Comparison of ENCODE assay signal across 33 cellular contexts in genomic region chr9:20532584-20532983, GRCh38.
"Had no signal": no experiment of that assay in that cellular context is flagged by ENCODE, and none has a peak within 500 bp of the region (broad histone marks: within the 10 kb centered on the region; RNA-seq: fewer than 3 reads in every experiment).

No MANE protein-coding gene starts in this region.

- H3K9me3 Mint-ChIP-seq: activated CD4-positive, alpha-beta memory T cell treated with anti-CD3 and anti-CD28 coated beads for 36 hours; activated CD4-positive, alpha-beta T cell treated with anti-CD3 and anti-CD28 coated beads, Interleukin-2, amount 10 ng/mL, durations not matched to agents 7 days and 5 days; activated naive CD4-positive, alpha-beta T cell treated with anti-CD3 and anti-CD28 coated beads, Interleukin-2, amount 50 U/mL, for 72 hours; activated naive CD8-positive, alpha-beta T cell treated with anti-CD3 and anti-CD28 coated beads, Interleukin-2, amount 50 U/mL, for 24 hours; activated T-cell treated with anti-CD3 and anti-CD28 coated beads, Interleukin-2, amount 50 U/mL, for 4 hours had no signal

- ATAC-seq: activated naive CD4-positive, alpha-beta T cell treated with anti-CD3 and anti-CD28 coated beads, Interleukin-2, amount 50 U/mL, for 72 hours; activated naive CD8-positive, alpha-beta T cell treated with anti-CD3 and anti-CD28 coated beads, Interleukin-2, amount 50 U/mL, for 24 hours; activated T-cell treated with anti-CD3 and anti-CD28 coated beads, Interleukin-2, amount 50 U/mL, for 4 hours; body of pancreas had no signal

- DNase-seq: activated CD4-positive, alpha-beta memory T cell treated with anti-CD3 and anti-CD28 coated beads for 36 hours; activated CD4-positive, alpha-beta T cell treated with anti-CD3 and anti-CD28 coated beads, Interleukin-2, amount 10 ng/mL, durations not matched to agents 7 days and 5 days; activated CD4-positive, CD25-positive, alpha-beta regulatory T cell; activated CD8-positive, alpha-beta memory T cell treated with anti-CD3 and anti-CD28 coated beads for 24 hours; activated effector memory CD4-positive, alpha-beta T cell treated with anti-CD3 and anti-CD28 coated beads, Interleukin-2, amount 50 U/mL, for 16 hours; activated naive CD4-positive, alpha-beta T cell treated with Interleukin-2 at 50 U/mL for 16 hours; activated naive CD8-positive, alpha-beta T cell treated with anti-CD3 and anti-CD28 coated beads, Interleukin-2, amount 50 U/mL, for 24 hours; activated T-cell treated with anti-CD3 and anti-CD28 coated beads, Interleukin-2, amount 50 U/mL, for 4 hours; amniotic stem cell; body of pancreas; central memory CD4-positive, alpha-beta T cell; KG1; MG63; MV-4-11; NCI-H1092 treated with DMSO at 0.1 percent for 48 hours; NCI-H1417 treated with DMSO at 0.1 percent for 48 hours; NCI-H187; NCI-H2081; NCI-H2171; NCI-H2227 treated with DMSO at 0.1 percent for 48 hours; NCI-H446 treated with DMSO at 0.1 percent for 48 hours; NCI-H524 treated with DMSO at 0.1 percent for 48 hours; NCI-H774; NK-92 treated with Interleukin-12 subunit alpha and Interleukin-12 subunit beta, amount 100 ng/mL, for 24 hours; Peyer's patch; Right ventricle myocardium superior; SK-N-SH; T-helper 1 cell had no signal

- H3K9me3 ChIP-seq: ascending aorta, body of pancreas, MG63, Peyer's patch, SJCRH30, SK-N-SH had no signal

- H3K27me3 Mint-ChIP-seq: activated CD4-positive, alpha-beta memory T cell treated with anti-CD3 and anti-CD28 coated beads for 36 hours; activated CD4-positive, alpha-beta T cell treated with anti-CD3 and anti-CD28 coated beads, Interleukin-2, amount 10 ng/mL, durations not matched to agents 7 days and 5 days; activated naive CD8-positive, alpha-beta T cell treated with anti-CD3 and anti-CD28 coated beads, Interleukin-2, amount 50 U/mL, for 24 hours had no signal

- H3K4me3 Mint-ChIP-seq: activated CD4-positive, alpha-beta memory T cell treated with anti-CD3 and anti-CD28 coated beads for 36 hours; activated CD4-positive, alpha-beta T cell treated with anti-CD3 and anti-CD28 coated beads, Interleukin-2, amount 10 ng/mL, durations not matched to agents 7 days and 5 days; activated naive CD8-positive, alpha-beta T cell treated with anti-CD3 and anti-CD28 coated beads, Interleukin-2, amount 50 U/mL, for 24 hours; activated T-cell treated with anti-CD3 and anti-CD28 coated beads, Interleukin-2, amount 50 U/mL, for 4 hours had no signal

- H3K27ac Mint-ChIP-seq: activated CD4-positive, alpha-beta memory T cell treated with anti-CD3 and anti-CD28 coated beads for 36 hours; activated CD4-positive, alpha-beta T cell treated with anti-CD3 and anti-CD28 coated beads, Interleukin-2, amount 10 ng/mL, durations not matched to agents 7 days and 5 days; activated naive CD4-positive, alpha-beta T cell treated with anti-CD3 and anti-CD28 coated beads, Interleukin-2, amount 50 U/mL, for 72 hours; activated naive CD8-positive, alpha-beta T cell treated with anti-CD3 and anti-CD28 coated beads, Interleukin-2, amount 50 U/mL, for 24 hours had no signal

- H3K27ac ChIP-seq: ascending aorta, body of pancreas, Peyer's patch, RWPE1, SJCRH30, VCaP had no signal

- H3K4me3 ChIP-seq: ascending aorta, body of pancreas, MG63, Peyer's patch, SJCRH30 had no signal

- H3K27me3 ChIP-seq: ascending aorta, body of pancreas, MG63, Peyer's patch, SJCRH30 had no signal

- H3K4me1 ChIP-seq: ascending aorta, body of pancreas, Peyer's patch, SJCRH30 had no signal

- H3K36me3 ChIP-seq: ascending aorta, MG63, Peyer's patch, SJCRH30 had no signal
